ENCODE assay signal across 12 cellular contexts in genomic region chr3:97815149-97815917, GRCh38. TPM values are rescaled to one million over a fixed set of nuclear protein-coding genes. Genes with fewer than 3 reads are reported as not detected.
DNase-seq lines count a peak whose midpoint lies in the region; ATAC-seq, FAIRE-seq and TF ChIP-seq lines count a peak whose summit lies in the region.
"Had no signal": no experiment of that assay in that cellular context is flagged by ENCODE, and none has a peak within 500 bp of the region (broad histone marks: within the 10 kb centered on the region; RNA-seq: fewer than 3 reads in every experiment).

No MANE protein-coding gene starts in this region.

- no peaks in the 10 kb centered on the region for H3K27me3 ChIP-seq in foreskin keratinocyte
- H3K27me3 ChIP-seq in aorta (ENCODE audit: control insufficient read depth in 1 of 2, insufficient read depth in 2 of 2, low read length in 1 of 2) = no peaks in the 10 kb centered on the region
- H3K27me3 ChIP-seq: dorsolateral prefrontal cortex had no signal

- in situ Hi-C loops in Caki2 (cut with HindIII; ENCODE audit: low pct_unique_long_range_greater_than_20kb, low sequenced_read_pairs) = no loop called here

- ATAC-seq in GM21786 (IDR thresholded peaks at IDR 0.05; ENCODE audit: unreplicated experiment) (peak; percentile 57), foreskin keratinocyte (peak; percentile 90), GM19455 (IDR thresholded peaks at IDR 0.05; ENCODE audit: unreplicated experiment) (no peak), aorta (ENCODE audit: low FRiP score) (no peak)
- ATAC-seq: stimulated activated memory B cell treated with anti-CD40 and anti-IgM and Interleukin-4, amounts not matched to agents 10 μg/mL and 1 μg/mL and 100 μg/mL, for 72 hours had no signal

- no peaks in the 10 kb centered on the region for H3K9me3 ChIP-seq in aorta (ENCODE audit: control insufficient read depth, low read length)

- DNase-seq in Caki2 (ENCODE audit: low read depth) (peak; percentile 9), T-helper 9 cell (peak; percentile 23), foreskin keratinocyte (peak in 1 of 2 donors; percentile 54), GM19239 (ENCODE audit: insufficient read length, low spot score) (no peak), aorta (no peak), NCI-H446 (lab: John Stamatoyannopoulos, UW) (no peak)
- DNase-seq: dorsolateral prefrontal cortex, NCI-H510A, posterior cingulate gyrus had no signal

- H3K27ac ChIP-seq in foreskin keratinocyte (no peak overlapping the region), aorta (ENCODE audit: low read depth in 1 of 2, low read length in 2 of 2) (no peak overlapping the region)
- H3K27ac ChIP-seq: dorsolateral prefrontal cortex had no signal

- no peaks in the 10 kb centered on the region for H3K36me3 ChIP-seq in aorta (ENCODE audit: control insufficient read depth in 1 of 2, insufficient read depth in 2 of 2, low read length in 1 of 2)

- H3K4me3 ChIP-seq in aorta (ENCODE audit: low read length in 2 of 2) = no peak overlapping the region
- H3K4me3 ChIP-seq: dorsolateral prefrontal cortex had no signal

- no peak for FAIRE-seq in GM19239 (lab: Jason Lieb, UNC)

- no peak for TF ChIP-seq CTCF in foreskin keratinocyte (conservative IDR thresholded peaks at IDR 0.05)

- intact Hi-C loops in aorta (cut with DNase I) = no loop called here

- H3K4me1 ChIP-seq in foreskin keratinocyte = peaks cover 13% of the 10 kb centered on the region
- no peaks in the 10 kb centered on the region for H3K4me1 ChIP-seq in aorta (ENCODE audit: control insufficient read depth in 1 of 2, insufficient read depth in 2 of 2, low read length in 2 of 2)

- 0 to 47% methylated on average over 1 of the region's 1 CpG for WGBS in aorta, 2 donors

RNA-seq across cellular contexts. Expression of gene CRYBG3, which starts 6.5 kb away (rescaled TPM):
- total RNA-seq in Caki2 (2014; rRNA removed; shearing (Covaris generic); ENCODE audit: low replicate concordance) = 2.0 and 3.2 TPM in 2 replicates
- total RNA-seq in foreskin keratinocyte = 13.8 and 14.2 TPM in 2 replicates
- 1.4 and 2.2 TPM in 2 replicates for polyA plus RNA-seq in foreskin keratinocyte
- 10 to 100 TPM; 22.4 to 39.1 TPM for total RNA-seq in aorta
- polyA plus RNA-seq in aorta = 1 to 10 TPM; 1.5 to 4.7 TPM

RNA-seq across cellular contexts. Expression of gene ARL6, which starts 50.8 kb away (rescaled TPM):
- total RNA-seq in Caki2 (2014; rRNA removed; shearing (Covaris generic); ENCODE audit: low replicate concordance) = 2.0 and 4.1 TPM in 2 replicates
- 6.6 and 7.9 TPM in 2 replicates for total RNA-seq in foreskin keratinocyte
- polyA plus RNA-seq in foreskin keratinocyte = 3.3 and 4.8 TPM in 2 replicates
- 1 to 10 TPM; 5.9 to 8.5 TPM for total RNA-seq in aorta
- 1 to 10 TPM; 4.7 to 7.8 TPM for polyA plus RNA-seq in aorta

Comparison
In these comparisons a context has a peak if more than half of its experiments do, and no peak if none do; other contexts are left out.
1. DNase-seq: peak in Caki2 (single experiment) and T-helper 9 cell (single experiment); none in GM19239 (single experiment), aorta (0 of 2) and NCI-H446 (0 of 2).
2. ATAC-seq: peak in GM21786 (single experiment) and foreskin keratinocyte (single experiment); none in GM19455 (single experiment) and aorta (single experiment).